ENCODE assay signal across 9 cellular contexts in genomic region chr5:80754900-80755299, GRCh38.
DNase-seq lines count a peak whose midpoint lies in the region; ATAC-seq and TF ChIP-seq lines count a peak whose summit lies in the region.
"Had no signal": no experiment of that assay in that cellular context is flagged by ENCODE, and none has a peak within 500 bp of the region (broad histone marks: within the 10 kb centered on the region; RNA-seq: fewer than 3 reads in every experiment).

No MANE protein-coding gene starts in this region.

- peak; percentile 57 for ATAC-seq in HG03460 (IDR thresholded peaks at IDR 0.05; ENCODE audit: unreplicated experiment)
- ATAC-seq in naive thymus-derived CD8-positive, alpha-beta T cell: peak; percentile 25 to 35

- CTCF ChIA-PET in Caco-2 (lab: Charles Lee) (no interaction called here), mammary epithelial cell (lab: Charles Lee; ENCODE audit: low non-redundant PET) (no interaction called here)

- DNase-seq in activated CD4-positive, alpha-beta T cell treated with anti-CD3 and anti-CD28 coated beads, Interleukin-2, amount 10 ng/mL, durations not matched to agents 24 days and 14 days: peak; percentile 79
- no peak for DNase-seq in activated CD4-positive, alpha-beta T cell treated with anti-CD3 and anti-CD28 coated beads for 4 hours
- DNase-seq in activated CD4-positive, alpha-beta T cell treated with anti-CD3 and anti-CD28 coated beads, Interleukin-2, amount 50 U/mL, for 48 hours: peak; percentile 51 to 66
- DNase-seq in naive thymus-derived CD8-positive, alpha-beta T cell: peak in 4 of 10 donors; percentile 1 to 10 (median 6)
- DNase-seq in Caco-2 (no peak), SW 1271 (lab: John Stamatoyannopoulos, UW) (no peak), mammary epithelial cell (no peak)

- no peaks in the 10 kb centered on the region for H3K36me3 ChIP-seq in Caco-2 (ENCODE audit: control insufficient read depth, insufficient read depth, low read length)
- peaks cover 3% of the 10 kb centered on the region for H3K36me3 ChIP-seq in mammary epithelial cell (ENCODE audit: insufficient read depth, low read length)

- no peaks in the 10 kb centered on the region for H3K4me1 ChIP-seq in Caco-2
- peaks cover 4% of the 10 kb centered on the region for H3K4me1 ChIP-seq in mammary epithelial cell (ENCODE audit: insufficient read depth, low read length)

- WGBS in mammary epithelial cell (ENCODE audit: low coverage, missing lambda C conversion rate): 97% methylated on average over 7 of the region's 7 CpGs

- H3K9me3 ChIP-seq in Caco-2 (no peaks in the 10 kb centered on the region), mammary epithelial cell (replicated peaks; ENCODE audit: insufficient read depth, low read length) (no peaks in the 10 kb centered on the region)

- peaks cover 9% of the 10 kb centered on the region for H3K9me3 Mint-ChIP-seq in activated CD4-positive, alpha-beta T cell treated with anti-CD3 and anti-CD28 coated beads, Interleukin-2, amount 10 ng/mL, durations not matched to agents 24 days and 14 days
- peaks cover 0 to 5% (median 0%) of the 10 kb centered on the region in 9 donors for H3K9me3 Mint-ChIP-seq in naive thymus-derived CD8-positive, alpha-beta T cell
- H3K9me3 Mint-ChIP-seq in Caco-2 (ENCODE audit: unreplicated experiment): peaks cover 9% of the 10 kb centered on the region

- peak overlapping the region; percentile 96 for H3K27ac Mint-ChIP-seq in activated CD4-positive, alpha-beta T cell treated with anti-CD3 and anti-CD28 coated beads, Interleukin-2, amount 10 ng/mL, durations not matched to agents 24 days and 14 days
- peak overlapping the region; percentile 45 to 95 (median 92) for H3K27ac Mint-ChIP-seq in naive thymus-derived CD8-positive, alpha-beta T cell
- no peak overlapping the region for H3K27ac Mint-ChIP-seq in Caco-2 (ENCODE audit: unreplicated experiment)

- peaks cover 63% of the 10 kb centered on the region for H3K4me1 Mint-ChIP-seq in activated CD4-positive, alpha-beta T cell treated with anti-CD3 and anti-CD28 coated beads, Interleukin-2, amount 10 ng/mL, durations not matched to agents 24 days and 14 days
- peaks cover 36 to 59% (median 55%) of the 10 kb centered on the region in 4 donors for H3K4me1 Mint-ChIP-seq in naive thymus-derived CD8-positive, alpha-beta T cell
- H3K4me1 Mint-ChIP-seq in Caco-2 (ENCODE audit: low read depth, unreplicated experiment): no peaks in the 10 kb centered on the region

- H3K36me3 Mint-ChIP-seq in activated CD4-positive, alpha-beta T cell treated with anti-CD3 and anti-CD28 coated beads, Interleukin-2, amount 10 ng/mL, durations not matched to agents 24 days and 14 days (ENCODE audit: low read depth): peaks cover 47% of the 10 kb centered on the region
- H3K36me3 Mint-ChIP-seq in naive thymus-derived CD8-positive, alpha-beta T cell: peaks cover 9 to 46% (median 19%) of the 10 kb centered on the region in 3 donors
- H3K36me3 Mint-ChIP-seq in Caco-2 (ENCODE audit: insufficient read depth, unreplicated experiment): peaks cover 6% of the 10 kb centered on the region

- H3K4me2 ChIP-seq in mammary epithelial cell (ENCODE audit: insufficient read depth, low read depth, low read length): no peak overlapping the region

- TF ChIP-seq CTCF in Caco-2 (IDR thresholded peaks at IDR 0.05; ENCODE audit: insufficient read depth in 1 of 2, low read depth in 1 of 2, low read length in 1 of 2, severe bottlenecking in 1 of 2, unreplicated experiment in 1 of 2) (no peak), mammary epithelial cell (conservative IDR thresholded peaks at IDR 0.05 in 1 of 2, IDR thresholded peaks at IDR 0.05 in 1 of 2; ENCODE audit: extremely low read depth in 1 of 2, insufficient read depth in 1 of 2, low read depth in 1 of 2, low read length in 2 of 2) (no peak)

- BruUV-seq in Caco-2 (replicated peaks; lab: Mats Ljungman, UMichigan) (no TSS peak), mammary epithelial cell (replicated peaks; lab: Mats Ljungman, UMichigan) (no TSS peak)

- no peak overlapping the region for H3K27ac ChIP-seq in mammary epithelial cell (ENCODE audit: insufficient read depth, low read depth, low read length)

- H3K27me3 Mint-ChIP-seq in activated CD4-positive, alpha-beta T cell treated with anti-CD3 and anti-CD28 coated beads, Interleukin-2, amount 10 ng/mL, durations not matched to agents 24 days and 14 days: no peaks in the 10 kb centered on the region
- H3K27me3 Mint-ChIP-seq in naive thymus-derived CD8-positive, alpha-beta T cell: no peaks in the 10 kb centered on the region
- H3K27me3 Mint-ChIP-seq in Caco-2 (ENCODE audit: insufficient read depth, unreplicated experiment): no peaks in the 10 kb centered on the region

- dilution Hi-C loops in mammary epithelial cell (cut with HindIII; ENCODE audit: low sequenced_read_pairs): no loop called here

- H3K4me3 ChIP-seq in Caco-2 (ENCODE audit: low read depth, low read length) (no peak overlapping the region), mammary epithelial cell (replicated peaks in 1 of 3; ENCODE audit: insufficient read depth in 1 of 3, low read depth in 2 of 3, low read length in 3 of 3) (no peak overlapping the region)
- H3K4me3 ChIP-seq: lung had no signal

- no peak overlapping the region for H3K9ac ChIP-seq in mammary epithelial cell (ENCODE audit: insufficient read depth, low read length)

- no peaks in the 10 kb centered on the region for H3K79me2 ChIP-seq in mammary epithelial cell (ENCODE audit: insufficient read depth, low read length)

- intact Hi-C loops in activated CD4-positive, alpha-beta T cell treated with anti-CD3 and anti-CD28 coated beads, Interleukin-2, amount 10 ng/mL, durations not matched to agents 24 days and 14 days (cut with micrococcal nuclease): loop anchor here (1.0 to 10.0 kb wide), 7 partner anchors 8 to 1518 kb away; partner anchors contain the start of genes JMY and ZCCHC9
- intact Hi-C loops in Caco-2 (cut with micrococcal nuclease; ENCODE audit: unreplicated experiment): no loop called here
- intact Hi-C loops in mammary epithelial cell (cut with micrococcal nuclease): no loop called here

- peak overlapping the region; percentile 66 for H3K4me3 Mint-ChIP-seq in activated CD4-positive, alpha-beta T cell treated with anti-CD3 and anti-CD28 coated beads, Interleukin-2, amount 10 ng/mL, durations not matched to agents 24 days and 14 days
- H3K4me3 Mint-ChIP-seq in naive thymus-derived CD8-positive, alpha-beta T cell: peak overlapping the region; percentile 58 to 82 (median 77)
- no peak overlapping the region for H3K4me3 Mint-ChIP-seq in Caco-2 (ENCODE audit: unreplicated experiment)

- POLR2A ChIA-PET in naive thymus-derived CD8-positive, alpha-beta T cell (lab: Charles Lee): no interaction called here
- POLR2A ChIA-PET in Caco-2 (lab: Charles Lee): no interaction called here

- H3K27me3 ChIP-seq in Caco-2 (replicated peaks; ENCODE audit: control insufficient read depth, insufficient read depth, low read length) (no peaks in the 10 kb centered on the region), mammary epithelial cell (ENCODE audit: insufficient read depth, low read length) (no peaks in the 10 kb centered on the region)

- H2AFZ ChIP-seq in mammary epithelial cell (ENCODE audit: low read depth, low read length): no peak overlapping the region

- H4K20me1 ChIP-seq in mammary epithelial cell (ENCODE audit: insufficient read depth, low read length): no peaks in the 10 kb centered on the region

- in situ Hi-C loops in mammary epithelial cell (cut with MboI; ENCODE audit: low sequenced_read_pairs in 2 of 2): no loop called here

Comparison
In these comparisons a context has a peak if more than half of its experiments do, and no peak if none do; other contexts are left out.
1. DNase-seq: peak in activated CD4-positive, alpha-beta T cell treated with anti-CD3 and anti-CD28 coated beads, Interleukin-2, amount 10 ng/mL, durations not matched to agents 24 days and 14 days (single experiment) and activated CD4-positive, alpha-beta T cell treated with anti-CD3 and anti-CD28 coated beads, Interleukin-2, amount 50 U/mL, for 48 hours (2 of 2); none in activated CD4-positive, alpha-beta T cell treated with anti-CD3 and anti-CD28 coated beads for 4 hours (0 of 2), Caco-2 (0 of 2), SW 1271 (0 of 2) and mammary epithelial cell (single experiment).